In genomic region chr6:4802312-4802935, GRCh38 we compare ENCODE assay signal across 12 cellular contexts. TPM values are rescaled to one million over a fixed set of nuclear protein-coding genes. Genes with fewer than 3 reads are reported as not detected.
DNase-seq lines count a peak whose midpoint lies in the region; ATAC-seq and TF ChIP-seq lines count a peak whose summit lies in the region.
"Had no signal": no experiment of that assay in that cellular context is flagged by ENCODE, and none has a peak within 500 bp of the region (broad histone marks: within the 10 kb centered on the region; RNA-seq: fewer than 3 reads in every experiment).

No MANE protein-coding gene starts in this region.

- peak overlapping the region; percentile 66 to 84 (median 79) for H3K4me2 ChIP-seq in BLaER1 treated with 17β-estradiol and CSF1 and Interleukin-3, amounts not matched to agents 10 nM and 100 nM

- no peaks in the 10 kb centered on the region for H3K27me3 Mint-ChIP-seq in MCF 10A (ENCODE audit: insufficient read depth, unreplicated experiment)
- H3K27me3 Mint-ChIP-seq: IgD-negative memory B cell had no signal

- ATAC-seq in GM19035 (IDR thresholded peaks at IDR 0.05; ENCODE audit: unreplicated experiment): peak; percentile 67
- ATAC-seq in HG02759 (IDR thresholded peaks at IDR 0.05; ENCODE audit: unreplicated experiment): peak; percentile 69
- peak; percentile 58 for ATAC-seq in HG03521 (IDR thresholded peaks at IDR 0.05; ENCODE audit: unreplicated experiment)

- H3K9me3 Mint-ChIP-seq in MCF 10A (ENCODE audit: unreplicated experiment): peaks cover 9% of the 10 kb centered on the region
- H3K9me3 Mint-ChIP-seq: IgD-negative memory B cell had no signal

- H3K9ac ChIP-seq in BLaER1 treated with 17β-estradiol and CSF1 and Interleukin-3, amounts not matched to agents 10 nM and 100 nM: peak overlapping the region in 2 of 11 experiments; percentile 20 to 25; a peak in 4 of 22 replicates

- H3K4me1 Mint-ChIP-seq in MCF 10A (ENCODE audit: insufficient read depth, unreplicated experiment): peaks cover 20% of the 10 kb centered on the region

- POLR2A ChIA-PET in MCF 10A (lab: Yijun Ruan, JAX): interaction anchor here (1.0 to 1.9 kb wide), 2 partner anchors 13 to 18 kb away, joined by 3 to 7 read pairs; no protein-coding TSS in a partner anchor

- H4K20me1 ChIP-seq in BLaER1 treated with 17β-estradiol and CSF1 and Interleukin-3, amounts not matched to agents 10 nM and 100 nM: peaks cover 60 to 98% (median 69%) of the 10 kb centered on the region in 11 experiments

- TF ChIP-seq CTCF in MCF 10A (IDR thresholded peaks at IDR 0.05; ENCODE audit: unreplicated experiment) (no peak), breast epithelium (IDR thresholded peaks at IDR 0.05) (no peak)

- no peak overlapping the region; a peak in 1 of 20 replicates for H3K4me3 ChIP-seq in BLaER1 treated with 17β-estradiol and CSF1 and Interleukin-3, amounts not matched to agents 10 nM and 100 nM
- no peak overlapping the region for H3K4me3 ChIP-seq in breast epithelium

- no peak for DNase-seq in stimulated activated CD4-positive, alpha-beta T cell treated with anti-CD3 and anti-CD28 coated beads, Interleukin-15, amount 100 ng/mL, for 24 hours
- DNase-seq in MCF 10A (ENCODE audit: unreplicated experiment) (no peak), COLO829 (ENCODE audit: low spot score) (no peak), breast epithelium (ENCODE audit: low spot score in 2 of 2) (no peak)
- DNase-seq: ACHN, NCI-H526 had no signal

- H3K9me3 ChIP-seq in BLaER1 treated with 17β-estradiol and CSF1 and Interleukin-3, amounts not matched to agents 10 nM and 100 nM (replicated peaks in 1 of 11): peaks cover 7 to 59% (median 52%) of the 10 kb centered on the region in 11 experiments
- peaks cover 4 to 12% of the 10 kb centered on the region in 2 donors for H3K9me3 ChIP-seq in breast epithelium

- no peak overlapping the region for H3K27ac Mint-ChIP-seq in MCF 10A (ENCODE audit: low read depth, unreplicated experiment)

- BruUV-seq in MCF 10A (replicated peaks; lab: Mats Ljungman, UMichigan): no TSS peak

- H3K4me1 ChIP-seq in BLaER1 treated with 17β-estradiol and CSF1 and Interleukin-3, amounts not matched to agents 10 nM and 100 nM: peaks cover 39 to 57% (median 52%) of the 10 kb centered on the region in 10 experiments
- no peaks in the 10 kb centered on the region for H3K4me1 ChIP-seq in breast epithelium

- H3K4me3 Mint-ChIP-seq in MCF 10A (ENCODE audit: unreplicated experiment): no peak overlapping the region
- H3K4me3 Mint-ChIP-seq: neural crest cell had no signal

- H3K27me3 ChIP-seq in BLaER1 treated with 17β-estradiol and CSF1 and Interleukin-3, amounts not matched to agents 10 nM and 100 nM: no peaks in the 10 kb centered on the region
- H3K27me3 ChIP-seq in breast epithelium: no peaks in the 10 kb centered on the region

- intact Hi-C loops in MCF 10A (cut with micrococcal nuclease) (loop anchor here (10.0 kb wide), 1 partner anchor 132 kb away; no protein-coding TSS in a partner anchor), breast epithelium (cut with DNase I; ENCODE audit: low total_unique reads) (no loop called here)

- no peaks in the 10 kb centered on the region for H3K36me3 Mint-ChIP-seq in MCF 10A (ENCODE audit: insufficient read depth, unreplicated experiment)

- no peak for TF ChIP-seq POLR2A in breast epithelium (IDR thresholded peaks at IDR 0.05)

- CTCF ChIA-PET in MCF 10A (lab: Yijun Ruan, JAX): interaction anchor here (1.0 to 1.9 kb wide), 2 partner anchors 152 to 489 kb away, joined by 3 to 4 read pairs; no protein-coding TSS in a partner anchor

- no peak overlapping the region for H3K27ac ChIP-seq in BLaER1 treated with 17β-estradiol and CSF1 and Interleukin-3, amounts not matched to agents 10 nM and 100 nM
- H3K27ac ChIP-seq in breast epithelium: no peak overlapping the region

- peaks cover 0 to 45% (median 34%) of the 10 kb centered on the region in 11 experiments; a peak in 21 of 22 replicates for H3K36me3 ChIP-seq in BLaER1 treated with 17β-estradiol and CSF1 and Interleukin-3, amounts not matched to agents 10 nM and 100 nM
- H3K36me3 ChIP-seq in breast epithelium: no peaks in the 10 kb centered on the region

RNA-seq across cellular contexts. Expression of gene CDYL, which starts 26.2 kb away (rescaled TPM):
- total RNA-seq in MCF 10A (2022): 48.9 and 56.8 TPM in 2 replicates
- 10 to 100 TPM; 32.9 to 58.0 (median 40.0) TPM for total RNA-seq in breast epithelium
